In genomic region chr10:114526497-114527238, GRCh38 we compare ENCODE assay signal across 1 cellular context.
TF ChIP-seq lines count a peak whose summit lies in the region.

No MANE protein-coding gene starts in this region.

TF ChIP-seq in WTC11, 78 proteins besides CTCF, POLR2A, EP300 and RAD21 (continued from another document):
- 0 out of 2 replicates have a peak, but pooled peaks have one; percentile 32 for TF ChIP-seq USF1 (CRISPR knock-in tag; IDR thresholded peaks at IDR 0.05)
- TF ChIP-seq ZNF671 (CRISPR knock-in tag; IDR thresholded peaks at IDR 0.05): no peak
- TF ChIP-seq PRRX2 (CRISPR knock-in tag; IDR thresholded peaks at IDR 0.05): no peak
- TF ChIP-seq NFATC4 (CRISPR knock-in tag; IDR thresholded peaks at IDR 0.05): no peak
- TF ChIP-seq ARID4B (CRISPR knock-in tag; IDR thresholded peaks at IDR 0.05; ENCODE audit: borderline replicate concordance): no peak; the same call in 1 of the 2 replicates
